In the genomic region with DNA sequence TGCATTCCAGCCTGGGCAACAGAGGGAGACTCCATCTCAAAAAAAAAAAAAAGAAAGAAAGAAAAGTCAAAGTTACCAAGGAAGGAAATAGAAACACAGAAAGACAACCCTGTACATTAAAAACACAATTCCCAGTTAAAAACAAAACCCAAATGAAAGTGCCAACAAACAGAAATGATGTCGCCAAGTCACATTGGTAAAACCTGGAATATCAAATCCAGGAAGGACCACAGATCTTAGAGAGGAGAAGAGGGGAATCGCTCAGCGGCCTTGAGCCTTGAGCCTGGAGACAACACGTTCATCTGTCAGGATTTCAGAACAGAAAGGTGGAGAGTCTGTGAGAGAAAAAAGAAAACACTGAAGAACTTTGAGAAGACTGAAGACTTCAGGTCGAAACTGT, we compare ENCODE assay signal across 2 cellular contexts.
TF ChIP-seq lines count a peak whose summit lies in the region.

No MANE protein-coding gene starts in this region.

TF ChIP-seq in WTC11, 78 proteins besides CTCF, POLR2A, EP300 and RAD21:
- TF ChIP-seq, protein P1, sequence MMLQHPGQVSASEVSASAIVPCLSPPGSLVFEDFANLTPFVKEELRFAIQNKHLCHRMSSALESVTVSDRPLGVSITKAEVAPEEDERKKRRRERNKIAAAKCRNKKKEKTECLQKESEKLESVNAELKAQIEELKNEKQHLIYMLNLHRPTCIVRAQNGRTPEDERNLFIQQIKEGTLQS (CRISPR knock-in tag; conservative IDR thresholded peaks at IDR 0.05), result no peak
- no peak for TF ChIP-seq ZNF671 (CRISPR knock-in tag; IDR thresholded peaks at IDR 0.05)
- no peak for TF ChIP-seq FOXP1 (CRISPR knock-in tag; IDR thresholded peaks at IDR 0.05; ENCODE audit: borderline replicate concordance)
- no peak for TF ChIP-seq NFATC4 (CRISPR knock-in tag; IDR thresholded peaks at IDR 0.05)
- no peak for TF ChIP-seq SMAD4 (CRISPR knock-in tag; IDR thresholded peaks at IDR 0.05)
- no peak for TF ChIP-seq CREM (CRISPR knock-in tag; IDR thresholded peaks at IDR 0.05)
- TF ChIP-seq, protein P2, sequence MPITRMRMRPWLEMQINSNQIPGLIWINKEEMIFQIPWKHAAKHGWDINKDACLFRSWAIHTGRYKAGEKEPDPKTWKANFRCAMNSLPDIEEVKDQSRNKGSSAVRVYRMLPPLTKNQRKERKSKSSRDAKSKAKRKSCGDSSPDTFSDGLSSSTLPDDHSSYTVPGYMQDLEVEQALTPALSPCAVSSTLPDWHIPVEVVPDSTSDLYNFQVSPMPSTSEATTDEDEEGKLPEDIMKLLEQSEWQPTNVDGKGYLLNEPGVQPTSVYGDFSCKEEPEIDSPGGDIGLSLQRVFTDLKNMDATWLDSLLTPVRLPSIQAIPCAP (CRISPR knock-in tag; IDR thresholded peaks at IDR 0.05), result no peak

TF ChIP-seq in HepG2, 621 proteins besides CTCF, POLR2A, EP300 and RAD21:
- TF ChIP-seq, protein P3, sequence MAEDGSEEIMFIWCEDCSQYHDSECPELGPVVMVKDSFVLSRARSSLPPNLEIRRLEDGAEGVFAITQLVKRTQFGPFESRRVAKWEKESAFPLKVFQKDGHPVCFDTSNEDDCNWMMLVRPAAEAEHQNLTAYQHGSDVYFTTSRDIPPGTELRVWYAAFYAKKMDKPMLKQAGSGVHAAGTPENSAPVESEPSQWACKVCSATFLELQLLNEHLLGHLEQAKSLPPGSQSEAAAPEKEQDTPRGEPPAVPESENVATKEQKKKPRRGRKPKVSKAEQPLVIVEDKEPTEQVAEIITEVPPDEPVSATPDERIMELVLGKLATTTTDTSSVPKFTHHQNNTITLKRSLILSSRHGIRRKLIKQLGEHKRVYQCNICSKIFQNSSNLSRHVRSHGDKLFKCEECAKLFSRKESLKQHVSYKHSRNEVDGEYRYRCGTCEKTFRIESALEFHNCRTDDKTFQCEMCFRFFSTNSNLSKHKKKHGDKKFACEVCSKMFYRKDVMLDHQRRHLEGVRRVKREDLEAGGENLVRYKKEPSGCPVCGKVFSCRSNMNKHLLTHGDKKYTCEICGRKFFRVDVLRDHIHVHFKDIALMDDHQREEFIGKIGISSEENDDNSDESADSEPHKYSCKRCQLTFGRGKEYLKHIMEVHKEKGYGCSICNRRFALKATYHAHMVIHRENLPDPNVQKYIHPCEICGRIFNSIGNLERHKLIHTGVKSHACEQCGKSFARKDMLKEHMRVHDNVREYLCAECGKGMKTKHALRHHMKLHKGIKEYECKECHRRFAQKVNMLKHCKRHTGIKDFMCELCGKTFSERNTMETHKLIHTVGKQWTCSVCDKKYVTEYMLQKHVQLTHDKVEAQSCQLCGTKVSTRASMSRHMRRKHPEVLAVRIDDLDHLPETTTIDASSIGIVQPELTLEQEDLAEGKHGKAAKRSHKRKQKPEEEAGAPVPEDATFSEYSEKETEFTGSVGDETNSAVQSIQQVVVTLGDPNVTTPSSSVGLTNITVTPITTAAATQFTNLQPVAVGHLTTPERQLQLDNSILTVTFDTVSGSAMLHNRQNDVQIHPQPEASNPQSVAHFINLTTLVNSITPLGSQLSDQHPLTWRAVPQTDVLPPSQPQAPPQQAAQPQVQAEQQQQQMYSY (CRISPR knock-in tag; IDR thresholded peaks at IDR 0.05), result peak; percentile 91
- no peak for TF ChIP-seq ETV6 (CRISPR knock-in tag; conservative IDR thresholded peaks at IDR 0.05)
- no peak for TF ChIP-seq MIER3 (CRISPR knock-in tag; IDR thresholded peaks at IDR 0.05; ENCODE audit: borderline replicate concordance)
TF ChIP-seq in HepG2: peak in this region for 1.
